ENCODE assay signal across 8 cellular contexts in the genomic region with DNA sequence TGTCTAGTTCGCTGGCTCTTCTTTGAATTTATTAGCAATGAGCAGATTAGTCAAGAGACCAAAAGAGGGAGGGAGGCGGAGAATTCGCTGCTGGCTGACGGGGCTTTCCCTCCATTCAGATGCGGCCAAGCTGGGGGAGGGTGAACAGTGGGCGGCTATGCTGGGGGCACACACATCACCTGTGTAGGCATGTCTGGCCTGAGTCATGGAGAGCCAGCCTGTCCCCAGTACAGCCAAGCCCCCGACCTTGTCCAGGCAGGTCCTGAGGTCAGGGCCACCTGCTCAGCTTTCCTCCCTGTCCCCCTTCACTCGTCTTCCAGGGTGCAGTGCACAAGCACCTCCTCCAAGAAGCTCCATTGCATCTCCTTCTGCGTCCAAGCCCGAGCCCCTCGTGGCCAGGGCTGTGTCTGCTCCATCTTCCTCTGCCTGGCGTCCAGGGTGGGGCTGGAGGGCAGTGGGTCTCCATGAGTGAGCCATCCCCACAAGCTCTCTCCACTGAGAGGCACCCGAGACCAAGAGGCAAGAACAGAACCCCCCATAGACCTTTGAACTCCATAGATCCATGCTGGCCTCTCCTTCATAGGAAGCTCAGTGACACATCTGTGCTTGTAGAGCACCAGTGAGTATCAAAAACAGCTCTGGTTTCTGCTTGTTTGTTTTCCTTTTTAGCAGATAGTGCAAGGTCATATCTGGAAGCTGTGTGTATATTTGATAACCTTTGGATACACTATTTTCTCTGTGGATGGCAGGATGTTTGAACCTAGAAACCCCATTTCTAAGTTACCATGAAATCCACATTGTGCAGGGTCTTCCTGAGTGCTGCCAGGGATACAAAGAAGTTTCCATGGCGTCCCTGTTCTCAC. TPM values are rescaled to one million over a fixed set of nuclear protein-coding genes. Genes with fewer than 3 reads are reported as not detected.
DNase-seq lines count a peak whose midpoint lies in the region; ATAC-seq and TF ChIP-seq lines count a peak whose summit lies in the region.

No MANE protein-coding gene starts in this region.

- intact Hi-C loops in heart left ventricle (cut with DNase I): loop anchor here in 2 of 10 donors (2.0 kb wide), 2 partner anchors 20 to 22 kb away; a partner anchor contains a TSS
- intact Hi-C loops in Right ventricle myocardium superior (cut with DNase I): no loop called here
- intact Hi-C loops in uterus (cut with DNase I; ENCODE audit: low total_unique reads): no loop called here

- H3K27ac ChIP-seq in heart left ventricle (peak overlapping the region; percentile 63 to 97 (median 87)), uterus (peak overlapping the region; percentile 89 to 100)

- 73 to 85% (median 77%) methylated on average over 14 of the region's 14 CpGs for WGBS in heart left ventricle, 4 donors

- H3K4me1 ChIP-seq in heart left ventricle (peaks cover 16 to 100% (median 87%) of the 10 kb centered on the region in 12 donors), mucosa of stomach (ENCODE audit: control insufficient read depth, insufficient read depth, low read length) (peaks cover 78% of the 10 kb centered on the region), uterus (peaks cover 5 to 20% of the 10 kb centered on the region in 2 donors)

- H3K9ac ChIP-seq in mucosa of stomach (ENCODE audit: low read length): peak overlapping the region; percentile 91

- ATAC-seq in heart left ventricle (no peak), Right ventricle myocardium superior (ENCODE audit: poor library complexity) (no peak)

- H3K36me3 ChIP-seq in heart left ventricle: peaks cover 0 to 69% (median 33%) of the 10 kb centered on the region in 9 donors
- H3K36me3 ChIP-seq in mucosa of stomach (ENCODE audit: control insufficient read depth, insufficient read depth, low read length): no peaks in the 10 kb centered on the region
- no peaks in the 10 kb centered on the region for H3K36me3 ChIP-seq in uterus

- H3K9me3 ChIP-seq in heart left ventricle (no peaks in the 10 kb centered on the region), mucosa of stomach (ENCODE audit: control insufficient read depth, low read length) (no peaks in the 10 kb centered on the region), uterus (no peaks in the 10 kb centered on the region)

- H3K4me3 ChIP-seq in heart left ventricle (no peak overlapping the region), mucosa of stomach (ENCODE audit: low read length) (peak overlapping the region; percentile 9), uterus (no peak overlapping the region), foreskin fibroblast (ENCODE audit: low read depth in 1 of 2, low read length in 2 of 2) (no peak overlapping the region)

- no peak for DNase-seq in heart left ventricle
- DNase-seq in Right ventricle myocardium superior: no peak
- DNase-seq in dermis microvascular lymphatic vessel endothelial cell (ENCODE audit: low read depth in 2 of 2): peak; percentile 80 to 84
- peak in 1 of 2 donors; percentile 23 for DNase-seq in uterus
- no peak for DNase-seq in NCI-H1092 (lab: John Stamatoyannopoulos, UW)
- DNase-seq in foreskin fibroblast: no peak
- no peak for DNase-seq in NCI-H128 (lab: John Stamatoyannopoulos, UW; ENCODE audit: unreplicated experiment)

- TF ChIP-seq POLR2A in heart left ventricle (IDR thresholded peaks at IDR 0.05): no peak
- TF ChIP-seq POLR2A in uterus (IDR thresholded peaks at IDR 0.05): no peak

- TF ChIP-seq CTCF in heart left ventricle (IDR thresholded peaks at IDR 0.05) (no peak), uterus (IDR thresholded peaks at IDR 0.05) (no peak), foreskin fibroblast (IDR thresholded peaks at IDR 0.05; ENCODE audit: low read depth, low read length) (no peak)

- H3K27me3 ChIP-seq in heart left ventricle: no peaks in the 10 kb centered on the region
- H3K27me3 ChIP-seq in mucosa of stomach (ENCODE audit: control insufficient read depth, insufficient read depth, low read length): peaks cover 3% of the 10 kb centered on the region
- H3K27me3 ChIP-seq in uterus: no peaks in the 10 kb centered on the region

RNA-seq across cellular contexts. Expression of a gene that starts 1.9 kb away (rescaled TPM):
- total RNA-seq in heart left ventricle: 10 to 100 TPM; 11.0 to 76.5 (median 22.7) TPM
- polyA plus RNA-seq in heart left ventricle: 10 to 100 TPM; 19.1 to 37.9 TPM
- total RNA-seq in Right ventricle myocardium superior: 35.1 TPM
- 122 and 133 TPM in 2 replicates for total RNA-seq in dermis microvascular lymphatic vessel endothelial cell
- 100 to 1,000 TPM in 1 of 4 donors, 10 to 100 TPM in 2, 1 to 10 TPM in 1; 8.2 to 266 (median 52.8) TPM for total RNA-seq in uterus

RNA-seq across cellular contexts. Expression of a gene that starts 20.2 kb away (rescaled TPM):
- total RNA-seq in heart left ventricle (10 to 100 TPM; 12.7 to 16.8 (median 14.6) TPM), Right ventricle myocardium superior (11.4 TPM), dermis microvascular lymphatic vessel endothelial cell (32.1 and 33.0 TPM in 2 replicates), uterus (10 to 100 TPM; 20.7 to 78.1 (median 34.6) TPM)
- polyA plus RNA-seq in heart left ventricle: 10 to 100 TPM; 12.6 to 17.5 TPM

RNA-seq across cellular contexts. Expression of a gene that starts 20.9 kb away (rescaled TPM):
- total RNA-seq in heart left ventricle (100 to 1,000 TPM in 4 of 9 donors, 10 to 100 TPM in 5; 64.4 to 125 (median 89.5) TPM), Right ventricle myocardium superior (87.5 TPM), dermis microvascular lymphatic vessel endothelial cell (13.1 and 23.3 TPM in 2 replicates), uterus (10 to 100 TPM in 1 of 4 donors, 1 to 10 TPM in 3; 6.1 to 26.5 (median 8.2) TPM)
- polyA plus RNA-seq in heart left ventricle: 10 to 100 TPM; 48.3 to 66.2 TPM

Comparison
In these comparisons a context has a peak if more than half of its experiments do, and no peak if none do; other contexts are left out.
1. DNase-seq: peak in dermis microvascular lymphatic vessel endothelial cell (2 of 2); none in heart left ventricle (0 of 5), Right ventricle myocardium superior (single experiment), NCI-H1092 (single experiment), foreskin fibroblast (0 of 2) and NCI-H128 (single experiment).